ENCODE assay signal across 8 cellular contexts in the genomic region with DNA sequence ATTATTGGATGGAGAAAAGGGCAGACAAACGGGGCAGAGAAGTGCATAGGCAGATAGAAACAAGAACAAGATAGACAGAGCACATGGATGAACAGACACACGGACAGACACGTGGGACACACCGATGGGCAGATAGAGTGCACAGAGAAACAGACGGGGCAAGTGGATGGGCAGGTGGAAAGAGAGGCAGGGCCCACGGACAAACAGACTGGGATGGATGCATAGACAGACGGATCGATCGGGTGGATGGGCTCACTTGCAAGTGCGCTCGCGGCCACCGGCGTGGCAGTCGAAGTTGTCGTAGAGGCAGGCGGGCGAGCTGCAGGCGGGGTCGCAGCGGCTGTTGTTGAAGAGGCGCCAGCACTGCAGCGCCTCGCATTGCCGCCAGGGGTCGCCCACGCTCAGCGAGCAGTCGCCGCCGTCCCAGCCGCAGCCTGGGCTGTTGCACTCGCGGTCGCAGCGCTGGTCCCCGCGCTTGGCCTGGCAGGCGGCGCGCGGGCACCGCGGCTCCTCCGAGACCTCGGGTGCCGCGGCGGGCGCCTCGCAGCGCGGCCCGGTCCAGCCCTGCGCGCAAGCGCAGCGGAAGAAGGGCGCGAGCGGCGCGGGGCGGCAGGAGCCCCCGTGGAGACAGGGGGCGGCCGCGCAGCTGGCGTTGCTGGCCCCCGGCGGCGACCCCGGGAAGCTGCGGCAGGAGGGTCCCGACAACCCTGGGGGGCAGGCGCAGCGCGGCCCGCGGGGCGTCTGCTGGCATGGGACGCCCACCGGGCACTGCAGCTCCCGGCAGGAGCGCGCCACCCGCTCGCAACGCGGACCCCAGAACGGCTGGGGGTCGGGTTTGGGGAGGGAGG. TPM values are rescaled to one million over a fixed set of nuclear protein-coding genes. Genes with fewer than 3 reads are reported as not detected.
A peak's percentile ranks its signal among the peaks of the same experiment; 100 is the strongest.
DNase-seq lines count a peak whose midpoint lies in the region; ATAC-seq and TF ChIP-seq lines count a peak whose summit lies in the region.

No MANE protein-coding gene starts in this region.

- H3F3A ChIP-seq in PC-3 (ENCODE audit: low read length, unreplicated experiment), result no peaks in the 10 kb centered on the region

- H3K36me3 Mint-ChIP-seq in activated T-cell treated with anti-CD3 and anti-CD28 coated beads, Interleukin-2, amount 50 U/mL, for 4 hours (ENCODE audit: insufficient read depth), result no peaks in the 10 kb centered on the region
- peaks cover 54% of the 10 kb centered on the region for H3K36me3 Mint-ChIP-seq in nephron (ENCODE audit: low read depth)

- H3K4me3 Mint-ChIP-seq in activated T-cell treated with anti-CD3 and anti-CD28 coated beads, Interleukin-2, amount 50 U/mL, for 4 hours, result peak overlapping the region; percentile 14
- H3K4me3 Mint-ChIP-seq in nephron, result peak overlapping the region; percentile 8 to 66 (median 39)

- DNase-seq in GM10248 (ENCODE audit: extremely low spot score), result peak; percentile 90
- DNase-seq in PC-3, result peak; percentile 86
- peak; percentile 82 for DNase-seq in activated T-cell treated with anti-CD3 and anti-CD28 coated beads, Interleukin-2, amount 50 U/mL, for 4 hours
- DNase-seq in fibroblast of lung (ENCODE audit: low read depth in 2 of 2), result peak; percentile 59 to 65
- DNase-seq in stimulated activated naive CD4-positive, alpha-beta T cell (lab: John Stamatoyannopoulos, UW), result peak; percentile 53 to 86 (median 74)

- H4K20me1 ChIP-seq in PC-3 (ENCODE audit: low read length) (no peaks in the 10 kb centered on the region), fibroblast of lung (ENCODE audit: control insufficient read depth, extremely low read depth, insufficient read depth, low read length) (no peaks in the 10 kb centered on the region)

- no peaks in the 10 kb centered on the region for H3K9me3 ChIP-seq in HUES6 (ENCODE audit: control insufficient read depth, insufficient read depth, low read depth, low read length)
- H3K9me3 ChIP-seq in PC-3 (ENCODE audit: low read length), result no peaks in the 10 kb centered on the region
- H3K9me3 ChIP-seq in fibroblast of lung (ENCODE audit: control insufficient read depth, insufficient read depth, low read depth, low read length), result no peaks in the 10 kb centered on the region

- peak; percentile 96 for TF ChIP-seq CTCF in GM10248 (IDR thresholded peaks at IDR 0.05; ENCODE audit: control extremely low read depth, extremely low read depth, low read depth, missing control alignments)
- peak; percentile 84 for TF ChIP-seq CTCF in PC-3 (conservative IDR thresholded peaks at IDR 0.05; ENCODE audit: low read depth, low read length)
- TF ChIP-seq CTCF in fibroblast of lung (conservative IDR thresholded peaks at IDR 0.05 in 1 of 2, IDR thresholded peaks at IDR 0.05 in 1 of 2; ENCODE audit: low read depth in 1 of 2, low read length in 2 of 2), result peak; percentile 53 to 63
- peak; percentile 92 to 93 (median 92) for TF ChIP-seq CTCF in nephron (IDR thresholded peaks at IDR 0.05; ENCODE audit: unreplicated experiment in 3 of 3)

- H3K27me3 Mint-ChIP-seq in activated T-cell treated with anti-CD3 and anti-CD28 coated beads, Interleukin-2, amount 50 U/mL, for 4 hours (ENCODE audit: low read depth), result peaks cover 13% of the 10 kb centered on the region
- peaks cover 4% of the 10 kb centered on the region for H3K27me3 Mint-ChIP-seq in nephron (ENCODE audit: low read depth)

- H3K9me2 ChIP-seq in PC-3 (replicated peaks; ENCODE audit: low read length), result no peaks in the 10 kb centered on the region

- H2AFZ ChIP-seq in PC-3 (ENCODE audit: low read length), result peak overlapping the region; percentile 67
- H2AFZ ChIP-seq in fibroblast of lung (ENCODE audit: low read length), result no peak overlapping the region

- POLR2A ChIA-PET in GM10248 (lab: Yijun Ruan, JAX) (no interaction called here), PC-3 (lab: Charles Lee; ENCODE audit: unreplicated experiment) (no interaction called here)

- intact Hi-C loops in PC-3 (cut with micrococcal nuclease), result loop anchor here (1.0 to 5.0 kb wide), 2 partner anchors 55 to 379 kb away; partner anchors contain the start of gene EPHX3

- no peak overlapping the region for H3K27ac ChIP-seq in HUES6 (ENCODE audit: low read depth, low read length)
- H3K27ac ChIP-seq in PC-3 (ENCODE audit: low read length), result no peak overlapping the region
- H3K27ac ChIP-seq in fibroblast of lung (ENCODE audit: insufficient read depth, low read length), result no peak overlapping the region

- H3K4me1 Mint-ChIP-seq in activated T-cell treated with anti-CD3 and anti-CD28 coated beads, Interleukin-2, amount 50 U/mL, for 4 hours (ENCODE audit: low read depth), result peaks cover 4% of the 10 kb centered on the region
- H3K4me1 Mint-ChIP-seq in nephron, result peaks cover 5% of the 10 kb centered on the region

- H3K27me3 ChIP-seq in HUES6 (ENCODE audit: control insufficient read depth, insufficient read depth, low read length), result no peaks in the 10 kb centered on the region
- no peaks in the 10 kb centered on the region for H3K27me3 ChIP-seq in PC-3 (ENCODE audit: low read length)
- no peaks in the 10 kb centered on the region for H3K27me3 ChIP-seq in fibroblast of lung (ENCODE audit: control insufficient read depth, insufficient read depth, low read length)

- no TSS peak for BruUV-seq in PC-3 (replicated peaks; lab: Mats Ljungman, UMichigan)

- no peaks in the 10 kb centered on the region for H3K9me3 Mint-ChIP-seq in activated T-cell treated with anti-CD3 and anti-CD28 coated beads, Interleukin-2, amount 50 U/mL, for 4 hours
- no peaks in the 10 kb centered on the region for H3K9me3 Mint-ChIP-seq in nephron

- CTCF ChIA-PET in GM10248 (lab: Yijun Ruan, JAX) (interaction anchor here (0.6 to 2.8 kb wide), 20 partner anchors 9 to 1046 kb away, joined by 3 to 24 read pairs (median 4); partner anchors contain the start of gene AKAP8L), PC-3 (lab: Charles Lee) (interaction anchor here (0.6 kb wide), 1 partner anchor 163 kb away, joined by 5 read pairs; no protein-coding TSS in a partner anchor)

- H3K4me1 ChIP-seq in HUES6 (ENCODE audit: control insufficient read depth, insufficient read depth, low read length) (peaks cover 9% of the 10 kb centered on the region), PC-3 (ENCODE audit: insufficient read depth, low read length) (no peaks in the 10 kb centered on the region; the same call in 1 of the 2 replicates), fibroblast of lung (ENCODE audit: control insufficient read depth, extremely low read depth, insufficient read depth, low read length) (peaks cover 2% of the 10 kb centered on the region)

- H3K36me3 ChIP-seq in HUES6 (ENCODE audit: control insufficient read depth, insufficient read depth, low read length) (peaks cover 56% of the 10 kb centered on the region), PC-3 (ENCODE audit: low read depth, low read length) (no peaks in the 10 kb centered on the region; the same call in 1 of the 2 replicates), fibroblast of lung (ENCODE audit: control insufficient read depth, insufficient read depth, low read length) (peaks cover 15% of the 10 kb centered on the region)

- H3K4me3 ChIP-seq in HUES6 (ENCODE audit: low read depth, low read length), result peak overlapping the region; percentile 45
- H3K4me3 ChIP-seq in PC-3 (ENCODE audit: low read length), result peak overlapping the region; percentile 49; the same call in 1 of the 2 replicates
- no peak overlapping the region for H3K4me3 ChIP-seq in fibroblast of lung (replicated peaks in 1 of 4; ENCODE audit: control extremely low read depth in 1 of 4, insufficient read depth in 1 of 4, low read depth in 3 of 4, low read length in 4 of 4)

- H3K9ac ChIP-seq in HUES6 (ENCODE audit: low read length) (no peak overlapping the region), PC-3 (ENCODE audit: low read length) (no peak overlapping the region), fibroblast of lung (ENCODE audit: insufficient read depth, low read length) (no peak overlapping the region)

- no peak overlapping the region for H3K27ac Mint-ChIP-seq in nephron

- H3K4me2 ChIP-seq in PC-3 (ENCODE audit: low read length), result peak overlapping the region; percentile 80
- peak overlapping the region; percentile 79 for H3K4me2 ChIP-seq in fibroblast of lung (ENCODE audit: extremely low read depth, insufficient read depth, low read length)

- H3K79me2 ChIP-seq in PC-3 (ENCODE audit: low read length) (no peaks in the 10 kb centered on the region), fibroblast of lung (ENCODE audit: control insufficient read depth, insufficient read depth, low read length) (no peaks in the 10 kb centered on the region)

- ATAC-seq in PC-3, result peak; percentile 87
- peak; percentile 98 to 99 for ATAC-seq in activated T-cell treated with anti-CD3 and anti-CD28 coated beads, Interleukin-2, amount 50 U/mL, for 4 hours
- ATAC-seq in GM18861 (IDR thresholded peaks at IDR 0.05; ENCODE audit: unreplicated experiment), result no peak

RNA-seq across cellular contexts. Expression of gene NOTCH3, which starts 23.3 kb away (rescaled TPM):
- total RNA-seq in PC-3 (2014; rRNA removed), result 21.5 and 28.1 TPM in 2 replicates
- under 1 TPM; 0.16 to 0.27 (median 0.18) TPM for total RNA-seq in activated T-cell treated with anti-CD3 and anti-CD28 coated beads, Interleukin-2, amount 50 U/mL, for 4 hours
- total RNA-seq in fibroblast of lung, result 18.2 and 26.4 TPM in 2 replicates
- 3.9 and 42.6 TPM in 2 replicates for polyA plus RNA-seq in fibroblast of lung
- polyA plus RNA-seq in fibroblast of lung (2012), result 7.1 and 75.2 TPM in 2 replicates
- polyA minus RNA-seq in fibroblast of lung (ENCODE audit: low replicate concordance), result 20.5 and 355 TPM in 2 replicates

RNA-seq across cellular contexts. Expression of gene EPHX3, which starts 54.8 kb away (rescaled TPM):
- total RNA-seq in PC-3 (2014; rRNA removed) (not detected in 2 replicates), fibroblast of lung (under 0.01 TPM in 2 replicates)
- under 1 TPM in 1 of 3 donors, not detected in 2; 0.29 TPM for total RNA-seq in activated T-cell treated with anti-CD3 and anti-CD28 coated beads, Interleukin-2, amount 50 U/mL, for 4 hours
- 0.05 and 0.07 TPM in 2 replicates for polyA plus RNA-seq in fibroblast of lung
- polyA plus RNA-seq in fibroblast of lung (2012), result not detected in 2 replicates
- not detected in 2 replicates for polyA minus RNA-seq in fibroblast of lung (ENCODE audit: low replicate concordance)

Comparison
In these comparisons a context has a peak if more than half of its experiments do, and no peak if none do; other contexts are left out.
1. H3K4me3 ChIP-seq: peak in HUES6 (single experiment) and PC-3 (single experiment); none in fibroblast of lung (0 of 4).
2. RNA of gene NOTCH3, which starts 23.3 kb away (total RNA-seq): 18.2 to 26.4 TPM in fibroblast of lung and 21.5 to 28.1 TPM in PC-3; 0.16 to 0.27 TPM in activated T-cell treated with anti-CD3 and anti-CD28 coated beads, Interleukin-2, amount 50 U/mL, for 4 hours; every median in the first group is over 10 times any median in the second.
3. Peak in every context shown above with its lines, with median percentiles within 50 percentile points of each other: DNase-seq and CTCF ChIP-seq.